Comparison of ENCODE assay signal across 2 cellular contexts in the genomic region with DNA sequence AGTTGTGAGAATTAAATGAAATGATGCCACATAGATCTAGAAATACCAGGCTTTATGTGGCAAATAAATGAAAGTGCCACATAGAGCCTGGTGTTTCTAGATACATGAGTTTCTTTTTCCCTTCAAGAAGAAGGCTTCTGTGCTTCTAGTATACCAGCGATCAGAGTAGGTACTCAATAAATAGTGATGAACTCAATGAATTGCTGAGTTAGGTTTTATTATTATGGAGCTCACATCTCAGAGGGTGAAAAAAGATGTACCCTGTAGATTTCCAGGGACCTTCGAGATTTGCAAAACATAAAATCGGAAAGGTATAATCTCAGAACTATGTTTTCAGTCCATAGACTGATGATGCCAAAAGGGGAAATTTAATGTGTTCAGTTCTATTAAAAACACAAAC.
TF ChIP-seq lines count a peak whose summit lies in the region.

No MANE protein-coding gene starts in this region.

TF ChIP-seq in HCT116, 20 proteins besides CTCF, POLR2A, EP300 and RAD21:
- TF ChIP-seq, protein P1, sequence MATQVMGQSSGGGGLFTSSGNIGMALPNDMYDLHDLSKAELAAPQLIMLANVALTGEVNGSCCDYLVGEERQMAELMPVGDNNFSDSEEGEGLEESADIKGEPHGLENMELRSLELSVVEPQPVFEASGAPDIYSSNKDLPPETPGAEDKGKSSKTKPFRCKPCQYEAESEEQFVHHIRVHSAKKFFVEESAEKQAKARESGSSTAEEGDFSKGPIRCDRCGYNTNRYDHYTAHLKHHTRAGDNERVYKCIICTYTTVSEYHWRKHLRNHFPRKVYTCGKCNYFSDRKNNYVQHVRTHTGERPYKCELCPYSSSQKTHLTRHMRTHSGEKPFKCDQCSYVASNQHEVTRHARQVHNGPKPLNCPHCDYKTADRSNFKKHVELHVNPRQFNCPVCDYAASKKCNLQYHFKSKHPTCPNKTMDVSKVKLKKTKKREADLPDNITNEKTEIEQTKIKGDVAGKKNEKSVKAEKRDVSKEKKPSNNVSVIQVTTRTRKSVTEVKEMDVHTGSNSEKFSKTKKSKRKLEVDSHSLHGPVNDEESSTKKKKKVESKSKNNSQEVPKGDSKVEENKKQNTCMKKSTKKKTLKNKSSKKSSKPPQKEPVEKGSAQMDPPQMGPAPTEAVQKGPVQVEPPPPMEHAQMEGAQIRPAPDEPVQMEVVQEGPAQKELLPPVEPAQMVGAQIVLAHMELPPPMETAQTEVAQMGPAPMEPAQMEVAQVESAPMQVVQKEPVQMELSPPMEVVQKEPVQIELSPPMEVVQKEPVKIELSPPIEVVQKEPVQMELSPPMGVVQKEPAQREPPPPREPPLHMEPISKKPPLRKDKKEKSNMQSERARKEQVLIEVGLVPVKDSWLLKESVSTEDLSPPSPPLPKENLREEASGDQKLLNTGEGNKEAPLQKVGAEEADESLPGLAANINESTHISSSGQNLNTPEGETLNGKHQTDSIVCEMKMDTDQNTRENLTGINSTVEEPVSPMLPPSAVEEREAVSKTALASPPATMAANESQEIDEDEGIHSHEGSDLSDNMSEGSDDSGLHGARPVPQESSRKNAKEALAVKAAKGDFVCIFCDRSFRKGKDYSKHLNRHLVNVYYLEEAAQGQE (IDR thresholded peaks at IDR 0.05; ENCODE audit: low read depth), result no peak
- TF ChIP-seq, protein P2, sequence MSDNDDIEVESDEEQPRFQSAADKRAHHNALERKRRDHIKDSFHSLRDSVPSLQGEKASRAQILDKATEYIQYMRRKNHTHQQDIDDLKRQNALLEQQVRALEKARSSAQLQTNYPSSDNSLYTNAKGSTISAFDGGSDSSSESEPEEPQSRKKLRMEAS (IDR thresholded peaks at IDR 0.05), result no peak
- no peak for TF ChIP-seq EZH2 (IDR thresholded peaks at IDR 0.05)
- TF ChIP-seq FOSL1 (IDR thresholded peaks at IDR 0.05; ENCODE audit: low read depth), result no peak

TF ChIP-seq in WTC11, 78 proteins besides CTCF, POLR2A, EP300 and RAD21 (continued from another document):
- TF ChIP-seq, protein P3, sequence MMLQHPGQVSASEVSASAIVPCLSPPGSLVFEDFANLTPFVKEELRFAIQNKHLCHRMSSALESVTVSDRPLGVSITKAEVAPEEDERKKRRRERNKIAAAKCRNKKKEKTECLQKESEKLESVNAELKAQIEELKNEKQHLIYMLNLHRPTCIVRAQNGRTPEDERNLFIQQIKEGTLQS (CRISPR knock-in tag; conservative IDR thresholded peaks at IDR 0.05), result no peak
